Comparison of ENCODE assay signal across 8 cellular contexts in the genomic region with DNA sequence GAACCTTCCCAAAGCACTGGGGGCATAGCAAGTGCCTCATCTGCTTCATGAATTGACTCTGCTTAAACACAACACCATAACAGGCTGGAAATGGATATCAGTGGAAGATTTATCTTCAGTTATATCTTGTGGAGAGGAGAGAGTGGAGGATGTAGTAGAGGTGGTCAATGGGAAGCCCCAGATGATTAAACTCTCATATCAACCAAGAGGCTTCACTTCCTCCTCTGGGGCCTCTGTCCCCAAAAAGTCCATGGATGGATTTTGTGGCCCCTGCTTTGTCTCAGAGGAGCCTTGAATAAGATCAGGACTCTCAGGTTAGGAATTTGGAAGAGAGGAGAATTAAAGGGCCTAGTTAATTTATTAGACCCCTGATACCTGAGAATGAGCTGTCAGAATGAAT.
"Had no signal": no experiment of that assay in that cellular context is flagged by ENCODE, and none has a peak within 500 bp of the region (broad histone marks: within the 10 kb centered on the region; RNA-seq: fewer than 3 reads in every experiment).

No MANE protein-coding gene starts in this region.

- DNase-seq: H7, KG1 had no signal

- H3K36me3 ChIP-seq: HAP-1 had no signal

- H3K27ac Mint-ChIP-seq: GM23338 had no signal

- H3K9me3 Mint-ChIP-seq: GM23338 had no signal

- H3K4me1 ChIP-seq: HAP-1 had no signal

- H3K27ac ChIP-seq: HL-60 had no signal

- H3K4me3 ChIP-seq: GM23338, HAP-1, K562 had no signal

- ATAC-seq: GM23338, HCT116, HepG2, K562 had no signal

- H3K4me3 Mint-ChIP-seq: GM23338 had no signal

- H3K9me3 ChIP-seq: HAP-1 had no signal

- H3K4me2 ChIP-seq: GM23338 had no signal

- H2AFZ ChIP-seq: GM23338 had no signal

- FAIRE-seq: HepG2, K562 had no signal
